ENCODE assay signal across 22 cellular contexts in the genomic region with DNA sequence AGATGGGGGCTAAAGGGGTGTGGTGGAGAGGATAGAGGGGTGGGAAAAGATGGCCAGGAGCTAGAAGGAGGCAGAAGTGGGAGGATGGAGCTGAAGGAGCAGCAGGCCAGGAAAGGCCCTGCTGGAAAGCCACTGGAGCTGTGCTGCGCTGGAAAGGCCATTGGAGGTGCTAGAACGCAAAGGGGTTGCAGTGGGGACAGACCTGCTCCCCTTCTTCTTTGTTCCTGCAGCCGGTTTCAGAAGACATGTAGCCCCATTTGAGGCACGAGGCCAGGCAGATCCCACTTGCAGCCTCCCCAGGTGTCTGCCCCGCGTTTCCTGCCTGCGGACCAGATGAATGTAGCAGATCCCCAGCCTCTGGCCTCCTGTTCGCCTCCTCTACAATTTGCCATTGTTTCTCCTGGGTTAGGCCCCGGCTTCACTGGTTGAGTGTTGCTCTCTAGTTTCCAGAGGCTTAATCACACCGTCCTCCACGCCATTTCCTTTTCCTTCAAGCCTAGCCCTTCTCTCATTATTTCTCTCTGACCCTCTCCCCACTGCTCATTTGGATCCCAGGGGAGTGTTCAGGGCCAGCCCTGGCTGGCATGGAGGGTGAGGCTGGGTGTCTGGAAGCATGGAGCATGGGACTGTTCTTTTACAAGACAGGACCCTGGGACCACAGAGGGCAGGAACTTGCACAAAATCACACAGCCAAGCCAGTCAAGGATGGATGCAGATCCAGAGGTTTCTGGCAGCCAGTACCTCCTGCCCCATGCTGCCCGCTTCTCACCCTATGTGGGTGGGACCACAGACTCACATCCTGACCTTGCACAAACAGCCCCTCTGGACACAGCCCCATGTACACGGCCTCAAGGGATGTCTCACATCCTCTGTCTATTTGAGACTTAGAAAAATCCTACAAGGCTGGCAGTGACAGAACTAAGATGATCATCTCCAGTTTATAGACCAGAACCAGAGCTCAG. TPM values are rescaled to one million over a fixed set of nuclear protein-coding genes. Genes with fewer than 3 reads are reported as not detected.
DNase-seq lines count a peak whose midpoint lies in the region; ATAC-seq, FAIRE-seq and TF ChIP-seq lines count a peak whose summit lies in the region.
"Had no signal": no experiment of that assay in that cellular context is flagged by ENCODE, and none has a peak within 500 bp of the region (broad histone marks: within the 10 kb centered on the region; RNA-seq: fewer than 3 reads in every experiment).

No MANE protein-coding gene starts in this region.

- no peak overlapping the region for H3K14ac ChIP-seq in H1 (ENCODE audit: insufficient read length)

- H3K4me2 ChIP-seq in H1 (ENCODE audit: insufficient read depth in 1 of 2, low read depth in 2 of 2, low read length in 2 of 2) (peak overlapping the region; percentile 26 to 94; a peak in 2 of 4 replicates), neural cell (ENCODE audit: low read length) (no peak overlapping the region)

- peak overlapping the region; percentile 84; the same call in 1 of the 2 replicates for H2BK12ac ChIP-seq in H1 (ENCODE audit: low read depth, low read length)

- peak; percentile 50 for DNase-seq in ELR (ENCODE audit: low read depth)
- peak; percentile 2 for DNase-seq in RPMI8226
- DNase-seq in H1 (ENCODE audit: low read depth in 1 of 2, low spot score in 2 of 2), result no peak
- DNase-seq in activated CD8-positive, alpha-beta memory T cell treated with anti-CD3 and anti-CD28 coated beads, Interleukin-2, amount 50 U/mL, for 4 hours, result no peak
- no peak for DNase-seq in testis
- DNase-seq: activated CD4-positive, CD25-positive, alpha-beta regulatory T cell treated with anti-CD3 and anti-CD28 coated beads, Interleukin-2, amount 50 U/mL, for 72 hours; activated CD8-positive, alpha-beta memory T cell treated with anti-CD3 and anti-CD28 coated beads for 24 hours; CD4-positive, alpha-beta memory T cell; DMS53; HCEC 1CT; immature natural killer cell; NCI-H510A; stimulated activated CD4-positive, alpha-beta T cell treated with anti-CD3 and anti-CD28 coated beads, Interleukin-2, amount 100 ng/mL, for 24 hours; stimulated activated naive B cell treated with anti-CD40 and anti-IgM and Interleukin-4, amounts not matched to agents 10 μg/mL and 1 μg/mL and 100 μg/mL, for 72 hours had no signal

- no peak overlapping the region for H4K91ac ChIP-seq in H1 (replicated peaks; ENCODE audit: insufficient read length, low read length)

- H3F3A ChIP-seq in neural cell (ENCODE audit: insufficient read depth, low read length, poor library complexity, severe bottlenecking), result no peaks in the 10 kb centered on the region

- H3K27ac ChIP-seq in H1 (ENCODE audit: low read depth, low read length) (no peak overlapping the region), neural cell (ENCODE audit: low read length) (peak overlapping the region; percentile 88), testis (no peak overlapping the region)
- H3K27ac ChIP-seq: tibial nerve had no signal

- H3K79me1 ChIP-seq in H1 (ENCODE audit: low read depth, low read length), result no peaks in the 10 kb centered on the region; the same call in 1 of the 2 replicates

- intact Hi-C loops in testis (cut with DNase I; ENCODE audit: low total_unique reads), result loop anchor here (10.0 kb wide), 1 partner anchor 45 kb away; a partner anchor contains a TSS

- TF ChIP-seq POLR2A in H1 (IDR thresholded peaks at IDR 0.05; ENCODE audit: control extremely low read depth in 1 of 2, low read depth in 2 of 2, low read length in 2 of 2) (no peak), testis (IDR thresholded peaks at IDR 0.05) (no peak)

- TF ChIP-seq EP300 in H1 (IDR thresholded peaks at IDR 0.05; ENCODE audit: borderline replicate concordance in 1 of 2, low read depth in 2 of 2, low read length in 2 of 2) (no peak), neural cell (conservative IDR thresholded peaks at IDR 0.05; ENCODE audit: poor library complexity, severe bottlenecking) (no peak)

- FAIRE-seq in H1 (lab: Jason Lieb, UNC), result no peak
- FAIRE-seq: endometrium had no signal

- no peaks in the 10 kb centered on the region; a peak in 1 of 8 replicates for H3K36me3 ChIP-seq in H1 (ENCODE audit: control insufficient read depth in 2 of 4, insufficient read depth in 4 of 4, low read length in 3 of 4)
- H3K36me3 ChIP-seq in neural cell (ENCODE audit: insufficient read depth, low read length), result no peaks in the 10 kb centered on the region
- H3K36me3 ChIP-seq in testis (ENCODE audit: low read depth, missing control alignments), result no peaks in the 10 kb centered on the region
- H3K36me3 ChIP-seq: tibial nerve had no signal

- peaks cover 20% of the 10 kb centered on the region for H3K23me2 ChIP-seq in H1 (ENCODE audit: low read depth, low read length)

- H4K20me1 ChIP-seq in H1 (replicated peaks in 1 of 2; ENCODE audit: control insufficient read depth in 1 of 2, insufficient read depth in 2 of 2, low read length in 2 of 2) (peaks cover 0 to 10% of the 10 kb centered on the region in 2 experiments), neural cell (ENCODE audit: insufficient read depth) (no peaks in the 10 kb centered on the region)

- H2BK5ac ChIP-seq in H1 (ENCODE audit: low read depth, low read length), result peak overlapping the region; percentile 78; the same call in 1 of the 2 replicates

- H3K23ac ChIP-seq in H1 (ENCODE audit: insufficient read length), result no peak overlapping the region

- peak overlapping the region in 1 of 4 experiments; percentile 46; a peak in 3 of 8 replicates for H3K4me3 ChIP-seq in H1 (ENCODE audit: extremely low read depth in 1 of 4, insufficient read depth in 2 of 4, low read depth in 3 of 4, low read length in 4 of 4)
- no peak overlapping the region for H3K4me3 ChIP-seq in neural cell (ENCODE audit: low read length)
- no peak overlapping the region for H3K4me3 ChIP-seq in testis
- H3K4me3 ChIP-seq: tibial nerve had no signal

- peak overlapping the region; percentile 98 for H2AK5ac ChIP-seq in H1 (ENCODE audit: low read depth, low read length)

- peak overlapping the region; percentile 96 for H2BK15ac ChIP-seq in H1 (ENCODE audit: low read length)

- CTCF ChIA-PET in H1 (lab: Charles Lee; ENCODE audit: partially characterized antibody), result interaction anchor here (0.5 to 23.7 kb wide), 8 partner anchors 10 to 373 kb away, joined by 3 to 532 read pairs (median 6); a partner anchor contains a TSS

- H3K27me3 ChIP-seq in H1 (replicated peaks in 1 of 4; ENCODE audit: control insufficient read depth in 3 of 4, extremely low read depth in 1 of 4, insufficient read depth in 3 of 4, low read length in 3 of 4) (peaks cover 0 to 7% (median 2%) of the 10 kb centered on the region in 4 experiments; a peak in 4 of 7 replicates), neural cell (ENCODE audit: insufficient read depth, low read depth, low read length) (no peaks in the 10 kb centered on the region), testis (no peaks in the 10 kb centered on the region)

- no peak for TF ChIP-seq RAD21 in H1 (IDR thresholded peaks at IDR 0.05 in 1 of 2, conservative IDR thresholded peaks at IDR 0.05 in 1 of 2; ENCODE audit: low read depth in 2 of 2, low read length in 2 of 2)
- TF ChIP-seq RAD21 in neural cell (conservative IDR thresholded peaks at IDR 0.05), result no peak

- H2AFZ ChIP-seq in H1 (ENCODE audit: low read length), result no peak overlapping the region
- H2AFZ ChIP-seq in neural cell (ENCODE audit: low read depth, low read length), result no peak overlapping the region

- no peak overlapping the region for H2BK120ac ChIP-seq in H1 (replicated peaks; ENCODE audit: low read depth, low read length)

- peak overlapping the region; percentile 63; the same call in 1 of the 2 replicates for H3K18ac ChIP-seq in H1 (ENCODE audit: extremely low read depth, low read length)

- H3K9ac ChIP-seq in H1 (replicated peaks in 1 of 4; ENCODE audit: extremely low read depth in 1 of 4, low read depth in 3 of 4, low read length in 3 of 4) (no peak overlapping the region; a peak in 1 of 7 replicates), neural cell (ENCODE audit: low read length) (peak overlapping the region; percentile 88)

- H2BK20ac ChIP-seq in H1 (ENCODE audit: low read length), result peak overlapping the region; percentile 69

- H3K9me2 ChIP-seq in neural cell (ENCODE audit: insufficient read depth, low read length), result no peaks in the 10 kb centered on the region

- no peak overlapping the region for H4K5ac ChIP-seq in H1 (ENCODE audit: insufficient read length, low read depth, low read length)

- peak in 1 of 3 experiments; percentile 30; a peak in 1 of 4 replicates for TF ChIP-seq CTCF in H1 (IDR thresholded peaks at IDR 0.05; ENCODE audit: control extremely low read depth in 1 of 3, insufficient read depth in 1 of 3, low read depth in 1 of 3, low read length in 3 of 3)
- TF ChIP-seq CTCF in neural cell (IDR thresholded peaks at IDR 0.05; ENCODE audit: poor library complexity, severe bottlenecking), result no peak
- TF ChIP-seq CTCF in testis (IDR thresholded peaks at IDR 0.05), result no peak

- peaks cover 4 to 50% (median 28%) of the 10 kb centered on the region in 4 experiments for H3K4me1 ChIP-seq in H1 (replicated peaks in 1 of 4; ENCODE audit: control insufficient read depth in 3 of 4, insufficient read depth in 4 of 4, low read length in 3 of 4)
- H3K4me1 ChIP-seq in testis, result peaks cover 8% of the 10 kb centered on the region

- H3K79me2 ChIP-seq in H1 (ENCODE audit: control insufficient read depth in 1 of 2, insufficient read depth in 2 of 2, low read length in 2 of 2), result no peaks in the 10 kb centered on the region
- peaks cover 25% of the 10 kb centered on the region for H3K79me2 ChIP-seq in neural cell (replicated peaks; ENCODE audit: insufficient read depth, low read length)

- no peak overlapping the region; the same call in 1 of the 2 replicates for H4K8ac ChIP-seq in H1 (ENCODE audit: extremely low read depth, insufficient read depth, low read length)

- H3K4ac ChIP-seq in H1 (replicated peaks; ENCODE audit: insufficient read length, low read depth, low read length), result no peak overlapping the region

- no peak for ATAC-seq in HG03432 (IDR thresholded peaks at IDR 0.05; ENCODE audit: unreplicated experiment)
- ATAC-seq in HG02870 (IDR thresholded peaks at IDR 0.05; ENCODE audit: unreplicated experiment), result no peak
- ATAC-seq: stimulated activated naive B cell treated with anti-CD40 and anti-IgM and Interleukin-4, amounts not matched to agents 10 μg/mL and 1 μg/mL and 100 μg/mL, for 72 hours had no signal

- peaks cover 0 to 2% of the 10 kb centered on the region in 2 experiments; a peak in 1 of 4 replicates for H3K9me3 ChIP-seq in H1 (ENCODE audit: insufficient read depth in 2 of 2, low read depth in 1 of 2, low read length in 1 of 2)
- H3K9me3 ChIP-seq in neural cell (ENCODE audit: low read length), result no peaks in the 10 kb centered on the region
- H3K9me3 ChIP-seq in testis, result no peaks in the 10 kb centered on the region
- H3K9me3 ChIP-seq: tibial nerve had no signal

- WGBS in H1 (ENCODE audit: extremely low coverage in 1 of 2, insufficient coverage in 1 of 2, insufficient read length in 1 of 2, insufficient replicate concordance in 2 of 2, low coverage in 1 of 2, low lambda C conversion rate in 2 of 2, missing lambda C conversion rate in 1 of 2), 2 experiments, result 73% methylated on average over 13 of the region's 13 CpGs; no CpG with 5 or more reads in 1 of the 2 experiments
- WGBS in testis, 2 donors, result 91 to 92% methylated on average over 13 of the region's 13 CpGs

- no peak overlapping the region for H3K56ac ChIP-seq in H1 (replicated peaks; ENCODE audit: insufficient read length, low read depth, low read length)

- POLR2A ChIA-PET in H1 (lab: Charles Lee; ENCODE audit: partially characterized antibody), result interaction anchor here (1.1 to 27.1 kb wide), 12 partner anchors 9 to 72 kb away, joined by 3 to 388 read pairs (median 6); a partner anchor contains a TSS

RNA-seq across cellular contexts. Expression of a gene that starts 2.3 kb away (rescaled TPM):
- 8.6 and 8.8 TPM in 2 replicates for total RNA-seq in H1 (2021; fragmentation: NEBNext Ultra II Directional; extraction: Animal tissue kit (Norgen Biotek cat#: 25700))
- polyA plus RNA-seq in H1 (2011; rRNA removed), result 7.3 and 9.5 TPM in 2 replicates
- 7.9 TPM for polyA plus RNA-seq in H1 (2011; cell fraction: cytosol; rRNA removed)
- 22.3 TPM for polyA plus RNA-seq in H1 (2011; cell fraction: nucleus; rRNA removed)
- 7.5 to 9.0 TPM (median 8.8 TPM) in 4 replicates for polyA plus RNA-seq in H1 (2012, experiment 1 of 2)
- polyA plus RNA-seq in H1 (2012, experiment 2 of 2), result 7.7 TPM
- polyA plus RNA-seq in H1 (2013, experiment 1 of 2), result 5.7 TPM
- polyA plus RNA-seq in H1 (2013, experiment 2 of 2), result 6.8 TPM
- polyA minus RNA-seq in H1 (2011; rRNA and poly(A)+ RNA removed), result 4.2 and 4.3 TPM in 2 replicates
- polyA minus RNA-seq in H1 (2011; cell fraction: cytosol; rRNA and poly(A)+ RNA removed), result 8.6 TPM
- 6.1 TPM for polyA minus RNA-seq in H1 (2011; cell fraction: nucleus; rRNA and poly(A)+ RNA removed)
- 82.8 and 117 TPM in 2 replicates for polyA plus RNA-seq in neural cell
- polyA minus RNA-seq in neural cell, result 80.7 and 91.5 TPM in 2 replicates
- total RNA-seq in testis, result 1 to 10 TPM in 1 of 2 donors, under 1 TPM in 1; 0.94 to 2.2 TPM
- 1.8 TPM for polyA plus RNA-seq in testis (ENCODE audit: insufficient read depth, low read depth, low replicate concordance)
- total RNA-seq: MCF 10A had no signal
- polyA plus RNA-seq: CD4-positive, alpha-beta memory T cell; IgD-negative memory B cell; immature natural killer cell had no signal

RNA-seq across cellular contexts. Expression of a gene that starts 8.9 kb away (rescaled TPM):
- total RNA-seq in H1 (2021; fragmentation: NEBNext Ultra II Directional; extraction: Animal tissue kit (Norgen Biotek cat#: 25700)), result 42.4 and 43.5 TPM in 2 replicates
- polyA plus RNA-seq in H1 (2011; rRNA removed) (22.9 and 40.9 TPM in 2 replicates), neural cell (58.9 and 66.1 TPM in 2 replicates), testis (ENCODE audit: insufficient read depth, low read depth, low replicate concordance) (19.2 TPM)
- polyA plus RNA-seq in H1 (2011; cell fraction: cytosol; rRNA removed), result 34.9 TPM
- 89.3 TPM for polyA plus RNA-seq in H1 (2011; cell fraction: nucleus; rRNA removed)
- polyA plus RNA-seq in H1 (2012, experiment 1 of 2), result 28.7 to 51.3 TPM (median 45.4 TPM) in 4 replicates
- polyA plus RNA-seq in H1 (2012, experiment 2 of 2), result 27.7 TPM
- 33.4 TPM for polyA plus RNA-seq in H1 (2013, experiment 1 of 2)
- 30.6 TPM for polyA plus RNA-seq in H1 (2013, experiment 2 of 2)
- 14.7 and 16.0 TPM in 2 replicates for polyA minus RNA-seq in H1 (2011; rRNA and poly(A)+ RNA removed)
- 21.8 TPM for polyA minus RNA-seq in H1 (2011; cell fraction: cytosol; rRNA and poly(A)+ RNA removed)
- polyA minus RNA-seq in H1 (2011; cell fraction: nucleus; rRNA and poly(A)+ RNA removed), result 35.7 TPM
- polyA minus RNA-seq in neural cell, result 27.4 and 32.6 TPM in 2 replicates
- 10 to 100 TPM; 13.1 to 18.8 TPM for total RNA-seq in testis
- polyA plus RNA-seq: IgD-negative memory B cell, immature natural killer cell had no signal

RNA-seq across cellular contexts. Expression of a gene that starts 21.4 kb away (rescaled TPM):
- 9.0 and 9.9 TPM in 2 replicates for total RNA-seq in H1 (2021; fragmentation: NEBNext Ultra II Directional; extraction: Animal tissue kit (Norgen Biotek cat#: 25700))
- polyA plus RNA-seq in H1 (2011; rRNA removed), result 9.9 and 13.9 TPM in 2 replicates
- 12.7 TPM for polyA plus RNA-seq in H1 (2011; cell fraction: cytosol; rRNA removed)
- polyA plus RNA-seq in H1 (2011; cell fraction: nucleus; rRNA removed), result 82.1 TPM
- polyA plus RNA-seq in H1 (2012, experiment 1 of 2), result 10.9 to 15.6 TPM (median 13.3 TPM) in 4 replicates
- 7.5 TPM for polyA plus RNA-seq in H1 (2012, experiment 2 of 2)
- 5.5 TPM for polyA plus RNA-seq in H1 (2013, experiment 1 of 2)
- polyA plus RNA-seq in H1 (2013, experiment 2 of 2), result 4.9 TPM
- 5.6 and 5.7 TPM in 2 replicates for polyA minus RNA-seq in H1 (2011; rRNA and poly(A)+ RNA removed)
- 6.0 TPM for polyA minus RNA-seq in H1 (2011; cell fraction: cytosol; rRNA and poly(A)+ RNA removed)
- 17.2 TPM for polyA minus RNA-seq in H1 (2011; cell fraction: nucleus; rRNA and poly(A)+ RNA removed)
- polyA plus RNA-seq in neural cell, result 18.8 and 19.0 TPM in 2 replicates
- 4.4 and 4.5 TPM in 2 replicates for polyA minus RNA-seq in neural cell
- total RNA-seq in testis, result 1 to 10 TPM; 4.8 to 5.0 TPM
- 1.6 TPM for polyA plus RNA-seq in testis (ENCODE audit: insufficient read depth, low read depth, low replicate concordance)
- total RNA-seq: MCF 10A had no signal
- polyA plus RNA-seq: CD4-positive, alpha-beta memory T cell; IgD-negative memory B cell; immature natural killer cell had no signal

RNA-seq across cellular contexts. Expression of a gene that starts 30.0 kb away (rescaled TPM):
- 3.2 and 3.4 TPM in 2 replicates for total RNA-seq in H1 (2021; fragmentation: NEBNext Ultra II Directional; extraction: Animal tissue kit (Norgen Biotek cat#: 25700))
- polyA plus RNA-seq in H1 (2011; rRNA removed) (5.1 and 5.6 TPM in 2 replicates), neural cell (not detected in 2 replicates), testis (ENCODE audit: insufficient read depth, low read depth, low replicate concordance) (22.2 TPM)
- 5.1 TPM for polyA plus RNA-seq in H1 (2011; cell fraction: cytosol; rRNA removed)
- polyA plus RNA-seq in H1 (2011; cell fraction: nucleus; rRNA removed), result 5.1 TPM
- polyA plus RNA-seq in H1 (2012, experiment 1 of 2), result 5.8 to 6.9 TPM (median 6.7 TPM) in 4 replicates
- polyA plus RNA-seq in H1 (2012, experiment 2 of 2), result 4.3 TPM
- polyA plus RNA-seq in H1 (2013, experiment 1 of 2), result 2.7 TPM
- 2.4 TPM for polyA plus RNA-seq in H1 (2013, experiment 2 of 2)
- 3.3 and 3.4 TPM in 2 replicates for polyA minus RNA-seq in H1 (2011; rRNA and poly(A)+ RNA removed)
- 1.6 TPM for polyA minus RNA-seq in H1 (2011; cell fraction: cytosol; rRNA and poly(A)+ RNA removed)
- 1.8 TPM for polyA minus RNA-seq in H1 (2011; cell fraction: nucleus; rRNA and poly(A)+ RNA removed)
- not detected in 2 replicates for polyA minus RNA-seq in neural cell
- 1 to 10 TPM; 2.0 to 4.5 TPM for total RNA-seq in testis
- total RNA-seq: MCF 10A, myocyte had no signal

RNA-seq across cellular contexts. Expression of a gene that starts 31.7 kb away (rescaled TPM):
- 47.4 and 47.7 TPM in 2 replicates for total RNA-seq in H1 (2021; fragmentation: NEBNext Ultra II Directional; extraction: Animal tissue kit (Norgen Biotek cat#: 25700))
- polyA plus RNA-seq in H1 (2011; rRNA removed), result 71.2 and 77.0 TPM in 2 replicates
- 75.6 TPM for polyA plus RNA-seq in H1 (2011; cell fraction: cytosol; rRNA removed)
- polyA plus RNA-seq in H1 (2011; cell fraction: nucleus; rRNA removed), result 85.8 TPM
- polyA plus RNA-seq in H1 (2012, experiment 1 of 2), result 46.7 to 59.8 TPM (median 55.0 TPM) in 4 replicates
- 40.3 TPM for polyA plus RNA-seq in H1 (2012, experiment 2 of 2)
- polyA plus RNA-seq in H1 (2013, experiment 1 of 2), result 51.4 TPM
- polyA plus RNA-seq in H1 (2013, experiment 2 of 2), result 48.1 TPM
- 21.4 and 28.2 TPM in 2 replicates for polyA minus RNA-seq in H1 (2011; rRNA and poly(A)+ RNA removed)
- 27.6 TPM for polyA minus RNA-seq in H1 (2011; cell fraction: cytosol; rRNA and poly(A)+ RNA removed)
- 55.8 TPM for polyA minus RNA-seq in H1 (2011; cell fraction: nucleus; rRNA and poly(A)+ RNA removed)
- polyA plus RNA-seq in neural cell, result 4.1 and 7.3 TPM in 2 replicates
- 4.9 and 5.8 TPM in 2 replicates for polyA minus RNA-seq in neural cell
- total RNA-seq in testis, result 10 to 100 TPM; 27.5 to 43.5 TPM
- polyA plus RNA-seq in testis (ENCODE audit: insufficient read depth, low read depth, low replicate concordance), result 81.7 TPM

Comparison
In these comparisons a context has a peak if more than half of its experiments do, and no peak if none do; other contexts are left out.
1. DNase-seq: peak in ELR (single experiment) and RPMI8226 (single experiment); none in H1 (0 of 2), activated CD8-positive, alpha-beta memory T cell treated with anti-CD3 and anti-CD28 coated beads, Interleukin-2, amount 50 U/mL, for 4 hours (single experiment) and testis (single experiment).